29 cellular contexts compared by ENCODE assay signal in genomic region chr2:45248214-45248613, GRCh38.
DNase-seq lines count a peak whose midpoint lies in the region; ATAC-seq and TF ChIP-seq lines count a peak whose summit lies in the region.
"Had no signal": no experiment of that assay in that cellular context is flagged by ENCODE, and none has a peak within 500 bp of the region (broad histone marks: within the 10 kb centered on the region; RNA-seq: fewer than 3 reads in every experiment).

No MANE protein-coding gene starts in this region.

- no peaks in the 10 kb centered on the region for H4K20me1 ChIP-seq in IMR-90 (ENCODE audit: insufficient read depth, low read length)
- H4K20me1 ChIP-seq: BLaER1; BLaER1 treated with 17β-estradiol and CSF1 and Interleukin-3, amounts not matched to agents 10 nM and 100 nM had no signal

- no peaks in the 10 kb centered on the region for H3K36me3 ChIP-seq in IMR-90 (ENCODE audit: control insufficient read depth, insufficient read depth, low read length)
- H3K36me3 ChIP-seq: BE2C; BLaER1; BLaER1 treated with 17β-estradiol and CSF1 and Interleukin-3, amounts not matched to agents 10 nM and 100 nM had no signal

- no peak overlapping the region for H3K14ac ChIP-seq in IMR-90 (replicated peaks; ENCODE audit: low read depth, low read length)

- H3K56ac ChIP-seq in IMR-90 (ENCODE audit: extremely low read depth, insufficient read depth, low read length) = no peak overlapping the region

- no peak overlapping the region for H2AK5ac ChIP-seq in IMR-90 (ENCODE audit: low read depth, low read length)

- H3K23ac ChIP-seq in IMR-90 (ENCODE audit: low read depth, low read length) = no peak overlapping the region

- no peak for TF ChIP-seq CTCF in IMR-90 (conservative IDR thresholded peaks at IDR 0.05; ENCODE audit: low read depth, low read length)

- POLR2A ChIA-PET in IMR-90 (lab: Charles Lee; ENCODE audit: unreplicated experiment) = no interaction called here

- no peak overlapping the region for H4K5ac ChIP-seq in IMR-90 (ENCODE audit: low read depth, low read length)

- no peaks in the 10 kb centered on the region for H3K9me1 ChIP-seq in IMR-90 (ENCODE audit: insufficient read depth, low read length)

- no peak overlapping the region for H2BK5ac ChIP-seq in IMR-90 (ENCODE audit: low read depth, low read length, poor library complexity, severe bottlenecking)

- H3K4ac ChIP-seq in IMR-90 (ENCODE audit: low read depth, low read length) = no peak overlapping the region

- DNase-seq in IMR-90 (peak; percentile 76), iris pigment epithelial cell (ENCODE audit: low read depth) (peak; percentile 29), kidney glomerular epithelial cell (lab: John Stamatoyannopoulos, UW) (no peak), NCI-H82 treated with DMSO at 0.1 percent for 48 hours (lab: John Stamatoyannopoulos, UW; ENCODE audit: unreplicated experiment) (no peak)
- DNase-seq: 8988T; ACHN; AML-193; BE2C; C1 segment of cervical spinal cord; Caco-2; Calu3; CD4-positive, alpha-beta memory T cell; CD4-positive, alpha-beta T cell; CD4-positive, CD25-positive, alpha-beta regulatory T cell; CD8-positive, alpha-beta memory T cell; CD8-positive, alpha-beta T cell; COR-L47; DMS 273 treated with DMSO at 0.1 percent for 48 hours; DMS153; DMS53; DMS79; DMS79 treated with DMSO at 0.1 percent for 48 hours; DND-41; EL had no signal

- peaks cover 5% of the 10 kb centered on the region; the same call in 1 of the 2 replicates for H3K4me1 ChIP-seq in IMR-90 (ENCODE audit: control insufficient read depth, insufficient read depth, low read length)
- H3K4me1 ChIP-seq: A549, Caco-2 had no signal

- peaks cover 5% of the 10 kb centered on the region; the same call in 1 of the 2 replicates for H3K9me3 ChIP-seq in IMR-90 (ENCODE audit: control insufficient read depth, insufficient read depth, low read length)
- H3K9me3 ChIP-seq: A549, BE2C, Caco-2 had no signal

- no peak overlapping the region for H3K27ac ChIP-seq in IMR-90 (ENCODE audit: insufficient read depth, low read length)
- H3K27ac ChIP-seq: 22Rv1; A549; BLaER1; BLaER1 treated with 17β-estradiol and CSF1 and Interleukin-3, amounts not matched to agents 10 nM and 100 nM; C4-2B had no signal

- H2AFZ ChIP-seq in IMR-90 (replicated peaks; ENCODE audit: low read length, poor library complexity) = no peak overlapping the region

- no peak for TF ChIP-seq RAD21 in IMR-90 (IDR thresholded peaks at IDR 0.05; ENCODE audit: low read length)

- H3K9ac ChIP-seq in IMR-90 (ENCODE audit: low read depth, low read length) = no peak overlapping the region
- H3K9ac ChIP-seq: BLaER1; BLaER1 treated with 17β-estradiol and CSF1 and Interleukin-3, amounts not matched to agents 10 nM and 100 nM had no signal

- no peak overlapping the region for H2BK120ac ChIP-seq in IMR-90 (ENCODE audit: low read depth, low read length)

- no peak overlapping the region for H2AK9ac ChIP-seq in IMR-90 (replicated peaks; ENCODE audit: low read depth, low read length, poor library complexity)

- intact Hi-C loops in IMR-90 (cut with micrococcal nuclease) = loop anchor here (10.0 kb wide), 1 partner anchor 263 kb away; no protein-coding TSS in a partner anchor

- H3K18ac ChIP-seq in IMR-90 (ENCODE audit: low read depth, low read length) = no peak overlapping the region

- no peak overlapping the region for H3K4me3 ChIP-seq in IMR-90 (ENCODE audit: insufficient read depth, low read depth, low read length)
- H3K4me3 ChIP-seq: A549; BLaER1; BLaER1 treated with 17β-estradiol and CSF1 and Interleukin-3, amounts not matched to agents 10 nM and 100 nM had no signal

- no peak overlapping the region for H4K8ac ChIP-seq in IMR-90 (ENCODE audit: low read depth in 2 of 2, low read length in 2 of 2)

- 0 out of 2 replicates have a peak, but pooled peaks cover 3% of the 10 kb centered on the region for H3K27me3 ChIP-seq in IMR-90 (ENCODE audit: control insufficient read depth, insufficient read depth, low read length)
- H3K27me3 ChIP-seq: BE2C; BLaER1; BLaER1 treated with 17β-estradiol and CSF1 and Interleukin-3, amounts not matched to agents 10 nM and 100 nM had no signal

- in situ Hi-C loops in IMR-90 (cut with MboI; ENCODE audit: low sequenced_read_pairs) = no loop called here

- no CpG with 5 or more reads among the region's 4 CpGs for WGBS in IMR-90 (ENCODE audit: extremely low coverage in 2 of 2, insufficient read length in 1 of 2), 2 experiments

- no peaks in the 10 kb centered on the region for H3K79me1 ChIP-seq in IMR-90 (ENCODE audit: low read depth in 1 of 2, low read length in 2 of 2)

- CTCF ChIA-PET in IMR-90 (lab: Yijun Ruan, JAX) = no interaction called here

- no TSS peak for BruUV-seq in IMR-90 (replicated peaks; lab: Mats Ljungman, UMichigan)

- dilution Hi-C loops in IMR-90 (cut with HindIII; ENCODE audit: low sequenced_read_pairs, unreplicated experiment) = no loop called here

- no peak overlapping the region for H2BK20ac ChIP-seq in IMR-90 (ENCODE audit: low read depth, low read length)

- no peak overlapping the region for H4K91ac ChIP-seq in IMR-90 (ENCODE audit: insufficient read depth, low read depth, low read length)

- no peak overlapping the region for H3K4me2 ChIP-seq in IMR-90 (ENCODE audit: low read depth, low read length)
- H3K4me2 ChIP-seq: A549; BLaER1; BLaER1 treated with 17β-estradiol and CSF1 and Interleukin-3, amounts not matched to agents 10 nM and 100 nM had no signal

- no peak for TF ChIP-seq POLR2A in IMR-90 (IDR thresholded peaks at IDR 0.05; ENCODE audit: low read depth, low read length)

- peak; percentile 82 for ATAC-seq in IMR-90 (ENCODE audit: low read depth)
- ATAC-seq: A549; CD8-positive, alpha-beta T cell had no signal

- H2BK15ac ChIP-seq in IMR-90 (ENCODE audit: low read depth, low read length) = no peak overlapping the region

TF ChIP-seq in IMR-90, 13 proteins besides CTCF, POLR2A, EP300 and RAD21:
- no peak for TF ChIP-seq RCOR1 (IDR thresholded peaks at IDR 0.05; ENCODE audit: insufficient replicate concordance, low read length)
- TF ChIP-seq MAFK (IDR thresholded peaks at IDR 0.05; ENCODE audit: low read depth, low read length) = no peak
- no peak for TF ChIP-seq SMC3 (IDR thresholded peaks at IDR 0.05; ENCODE audit: low read depth, low read length)
- peak; percentile 55; the same call in 1 of the 2 replicates for TF ChIP-seq USF2 (IDR thresholded peaks at IDR 0.05; ENCODE audit: low read depth, low read length)
- peak; percentile 68 for TF ChIP-seq BHLHE40 (IDR thresholded peaks at IDR 0.05; ENCODE audit: low read depth, low read length)

Comparison
In these comparisons a context has a peak if more than half of its experiments do, and no peak if none do; other contexts are left out.
1. DNase-seq: peak in IMR-90 (single experiment) and iris pigment epithelial cell (single experiment); none in kidney glomerular epithelial cell (single experiment) and NCI-H82 treated with DMSO at 0.1 percent for 48 hours (single experiment).